Comparison of ENCODE assay signal across 8 cellular contexts in the genomic region with DNA sequence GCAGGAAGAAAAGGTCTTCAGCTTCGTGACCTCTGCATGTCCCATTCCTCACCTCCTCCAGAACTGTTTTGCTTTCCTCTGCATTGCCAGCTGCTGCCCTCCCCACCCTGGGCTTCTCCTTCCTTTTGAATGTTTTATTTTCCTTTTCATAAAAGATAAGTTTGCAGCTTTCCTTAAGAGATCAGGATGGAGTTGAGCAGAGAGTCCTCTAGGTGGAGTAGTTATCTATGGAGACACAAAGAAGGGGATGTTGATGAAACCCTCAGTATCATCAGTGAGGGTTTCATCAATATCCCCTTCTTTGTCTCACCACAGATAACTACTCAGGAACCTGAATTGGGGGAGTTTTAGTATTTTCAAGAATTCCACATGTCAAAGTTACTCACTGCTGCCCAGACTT. TPM values are rescaled to one million over a fixed set of nuclear protein-coding genes. Genes with fewer than 3 reads are reported as not detected.
DNase-seq lines count a peak whose midpoint lies in the region; ATAC-seq, FAIRE-seq and TF ChIP-seq lines count a peak whose summit lies in the region.

No MANE protein-coding gene starts in this region.

- H2AFZ ChIP-seq in keratinocyte (ENCODE audit: control insufficient read depth, low read length) = no peak overlapping the region

- no peak overlapping the region for H3K27ac ChIP-seq in C4-2B
- H3K27ac ChIP-seq in keratinocyte (ENCODE audit: control insufficient read depth, insufficient read depth, low read length) = no peak overlapping the region

- dilution Hi-C loops in keratinocyte (cut with MboI; ENCODE audit: extremely low pct_ligation_motif_present, low sequenced_read_pairs) = no loop called here

- DNase-seq in H54 (ENCODE audit: insufficient read length, low spot score) = peak; percentile 17
- no peak for DNase-seq in T-cell
- no peak for DNase-seq in keratinocyte (ENCODE audit: low read depth, low spot score)
- DNase-seq in foreskin melanocyte = no peak
- no peak for DNase-seq in activated CD8-positive, alpha-beta memory T cell treated with anti-CD3 and anti-CD28 coated beads, Interleukin-2, amount 50 U/mL, for 4 hours
- DNase-seq in activated CD4-positive, alpha-beta memory T cell treated with anti-CD3 and anti-CD28 coated beads, Interleukin-2, amount 10 ng/mL, durations not matched to agents 7 days and 5 days = no peak
- no peak for DNase-seq in T-helper 1 cell

- no peak overlapping the region for H3K27ac Mint-ChIP-seq in T-cell
- no peak overlapping the region for H3K27ac Mint-ChIP-seq in activated CD4-positive, alpha-beta memory T cell treated with anti-CD3 and anti-CD28 coated beads, Interleukin-2, amount 10 ng/mL, durations not matched to agents 7 days and 5 days

- H3K27me3 ChIP-seq in keratinocyte (ENCODE audit: control insufficient read depth, extremely low read depth, insufficient read depth, low read length) = peaks cover under 1% of the 10 kb centered on the region

- peaks cover 14 to 17% of the 10 kb centered on the region in 2 donors for H3K27me3 Mint-ChIP-seq in T-cell
- H3K27me3 Mint-ChIP-seq in activated CD4-positive, alpha-beta memory T cell treated with anti-CD3 and anti-CD28 coated beads, Interleukin-2, amount 10 ng/mL, durations not matched to agents 7 days and 5 days = peaks cover 24% of the 10 kb centered on the region

- CTCF ChIA-PET in T-cell (lab: Charles Lee) = interaction anchor here in 1 of 2 donors (0.7 to 1.2 kb wide), 5 partner anchors 21 to 53 kb away, joined by 3 to 5 read pairs (median 3); no protein-coding TSS in a partner anchor
- CTCF ChIA-PET in activated CD4-positive, alpha-beta memory T cell treated with anti-CD3 and anti-CD28 coated beads, Interleukin-2, amount 10 ng/mL, durations not matched to agents 7 days and 5 days (lab: Charles Lee) = interaction anchor here (1.0 kb wide), 1 partner anchor 75 kb away, joined by 3 read pairs; no protein-coding TSS in a partner anchor

- peak; percentile 53 to 63 (median 58) for ATAC-seq in T-cell (replicated peaks in 1 of 4)

- TF ChIP-seq CTCF in C4-2B (conservative IDR thresholded peaks at IDR 0.05) (peak; percentile 65), keratinocyte (optimal IDR thresholded peaks at IDR 0.05 in 1 of 3, IDR thresholded peaks at IDR 0.05 in 1 of 3, conservative IDR thresholded peaks at IDR 0.05 in 1 of 3; ENCODE audit: extremely low read depth in 1 of 3, insufficient read depth in 2 of 3, low read length in 3 of 3) (peak in 2 of 3 experiments; percentile 40 to 44)

- POLR2A ChIA-PET in T-cell (lab: Charles Lee) = interaction anchor here in 1 of 2 donors (0.5 kb wide), 1 partner anchor 1976 kb away, joined by 5 read pairs; the partner anchor contains the start of genes FOXL2 and FOXL2NB
- POLR2A ChIA-PET in activated CD4-positive, alpha-beta memory T cell treated with anti-CD3 and anti-CD28 coated beads, Interleukin-2, amount 10 ng/mL, durations not matched to agents 7 days and 5 days (lab: Charles Lee) = no interaction called here

- no peak overlapping the region for H3K4me2 ChIP-seq in keratinocyte (ENCODE audit: control insufficient read depth, extremely low read depth, insufficient read depth, low read depth, low read length)

- H3K9me1 ChIP-seq in keratinocyte (ENCODE audit: control insufficient read depth, extremely low read depth, insufficient read depth, low read length) = no peaks in the 10 kb centered on the region

- H3K9ac ChIP-seq in keratinocyte (ENCODE audit: control insufficient read depth, extremely low read depth, insufficient read depth, low read length) = no peak overlapping the region

- H3K4me3 ChIP-seq in keratinocyte (ENCODE audit: control insufficient read depth in 2 of 3, extremely low read depth in 1 of 3, insufficient read depth in 2 of 3, low read depth in 1 of 3, low read length in 3 of 3) = no peak overlapping the region

- no peaks in the 10 kb centered on the region for H3K9me3 Mint-ChIP-seq in T-cell
- no peaks in the 10 kb centered on the region for H3K9me3 Mint-ChIP-seq in activated CD4-positive, alpha-beta memory T cell treated with anti-CD3 and anti-CD28 coated beads, Interleukin-2, amount 10 ng/mL, durations not matched to agents 7 days and 5 days

- FAIRE-seq in H54 (lab: Jason Lieb, UNC) = no peak
- no peak for FAIRE-seq in keratinocyte (lab: Jason Lieb, UNC)

- H3K4me3 Mint-ChIP-seq in T-cell = no peak overlapping the region
- H3K4me3 Mint-ChIP-seq in activated CD4-positive, alpha-beta memory T cell treated with anti-CD3 and anti-CD28 coated beads, Interleukin-2, amount 10 ng/mL, durations not matched to agents 7 days and 5 days = no peak overlapping the region

- H3K79me2 ChIP-seq in keratinocyte (ENCODE audit: control insufficient read depth, insufficient read depth, low read length) = no peaks in the 10 kb centered on the region

- H3K4me1 ChIP-seq in keratinocyte (ENCODE audit: control insufficient read depth, extremely low read depth, insufficient read depth, low read length) = no peaks in the 10 kb centered on the region

- H3K36me3 Mint-ChIP-seq in T-cell = no peaks in the 10 kb centered on the region
- no peaks in the 10 kb centered on the region for H3K36me3 Mint-ChIP-seq in activated CD4-positive, alpha-beta memory T cell treated with anti-CD3 and anti-CD28 coated beads, Interleukin-2, amount 10 ng/mL, durations not matched to agents 7 days and 5 days (ENCODE audit: low read depth)

- no peaks in the 10 kb centered on the region for H3K4me1 Mint-ChIP-seq in T-cell
- no peaks in the 10 kb centered on the region for H3K4me1 Mint-ChIP-seq in activated CD4-positive, alpha-beta memory T cell treated with anti-CD3 and anti-CD28 coated beads, Interleukin-2, amount 10 ng/mL, durations not matched to agents 7 days and 5 days

- H3K36me3 ChIP-seq in keratinocyte (ENCODE audit: control insufficient read depth in 2 of 2, extremely low read depth in 1 of 2, insufficient read depth in 2 of 2, low read length in 2 of 2) = no peaks in the 10 kb centered on the region

- H3K9me3 ChIP-seq in keratinocyte (ENCODE audit: control insufficient read depth, low read depth, low read length) = no peaks in the 10 kb centered on the region

- H4K20me1 ChIP-seq in keratinocyte (ENCODE audit: control insufficient read depth, extremely low read depth, insufficient read depth, low read length) = no peaks in the 10 kb centered on the region

- no peak for TF ChIP-seq POLR2A in H54 (IDR thresholded peaks at IDR 0.05; ENCODE audit: low read depth, low read length)

RNA-seq across cellular contexts. Expression of gene SLC25A36, which starts 19.0 kb away (rescaled TPM):
- total RNA-seq in T-cell = 100 to 1,000 TPM in 2 of 5 donors, 10 to 100 TPM in 3; 44.4 to 112 (median 58.6) TPM
- 27.1 to 69.2 TPM (median 51.0 TPM) in 3 replicates for polyA plus RNA-seq in keratinocyte
- polyA plus RNA-seq in keratinocyte (2011; ENCODE audit: low read depth) = 15.4 TPM
- polyA plus RNA-seq in keratinocyte (2011; cell fraction: cytosol; rRNA removed) = 16.2 and 36.3 TPM in 2 replicates
- polyA plus RNA-seq in keratinocyte (2011; cell fraction: nucleus; rRNA removed) = 84.6 and 99.7 TPM in 2 replicates
- 24.9 and 26.0 TPM in 2 replicates for polyA plus RNA-seq in keratinocyte (2012; ENCODE audit: low replicate concordance)
- 7.0 to 61.3 TPM (median 35.2 TPM) in 3 replicates for polyA minus RNA-seq in keratinocyte
- polyA minus RNA-seq in keratinocyte (2011; cell fraction: cytosol; rRNA and poly(A)+ RNA removed) = 22.8 TPM
- 39.7 and 80.3 TPM in 2 replicates for polyA minus RNA-seq in keratinocyte (2011; cell fraction: nucleus; rRNA and poly(A)+ RNA removed)
- total RNA-seq in activated CD4-positive, alpha-beta memory T cell treated with anti-CD3 and anti-CD28 coated beads, Interleukin-2, amount 10 ng/mL, durations not matched to agents 7 days and 5 days = 10 to 100 TPM; 44.8 to 51.8 TPM
